Comparison of ENCODE assay signal across 11 cellular contexts in the genomic region with DNA sequence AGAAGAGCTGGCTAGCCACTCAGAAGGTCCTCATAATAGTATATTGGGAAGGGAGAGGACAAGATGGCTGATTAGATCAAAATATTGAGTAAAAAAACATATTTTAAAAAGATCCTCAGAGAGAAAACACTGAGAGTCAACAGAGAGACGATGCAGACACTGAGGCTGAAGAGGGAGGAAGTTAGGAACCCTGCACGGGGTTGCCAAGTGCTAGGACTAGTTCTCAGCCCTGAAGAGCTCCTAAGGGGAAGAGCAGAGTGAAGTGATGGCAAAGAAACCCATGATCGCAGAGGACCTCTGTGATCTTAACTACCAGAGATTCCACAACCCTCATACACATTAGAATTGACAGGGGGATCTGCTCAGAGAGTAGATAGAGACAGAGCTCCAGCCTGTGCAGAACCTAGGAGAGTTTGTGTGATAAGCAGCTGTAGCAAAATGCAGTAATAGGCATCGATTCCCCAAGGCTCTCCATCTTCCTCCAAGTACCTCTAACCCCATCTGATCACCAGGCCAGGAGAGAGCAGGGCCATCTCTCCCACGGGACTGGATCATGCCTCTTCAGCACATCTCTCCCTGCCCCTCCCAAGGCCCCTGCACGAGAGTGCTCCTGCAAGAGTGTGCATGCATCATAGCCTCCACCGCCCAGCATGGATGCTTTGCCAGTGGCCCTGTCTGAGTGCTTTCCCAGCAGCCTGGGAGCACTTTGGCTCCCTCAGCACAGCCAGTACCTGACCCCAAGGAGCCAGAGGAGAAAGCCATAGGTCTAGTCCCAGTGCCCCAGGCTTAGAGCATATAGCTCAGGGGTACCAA. TPM values are rescaled to one million over a fixed set of nuclear protein-coding genes. Genes with fewer than 3 reads are reported as not detected.
DNase-seq lines count a peak whose midpoint lies in the region; ATAC-seq and TF ChIP-seq lines count a peak whose summit lies in the region.
"Had no signal": no experiment of that assay in that cellular context is flagged by ENCODE, and none has a peak within 500 bp of the region (broad histone marks: within the 10 kb centered on the region; RNA-seq: fewer than 3 reads in every experiment).

No MANE protein-coding gene starts in this region.

- H3K4me1 ChIP-seq in vagina (no peaks in the 10 kb centered on the region), adrenal gland (replicated peaks in 1 of 2) (no peaks in the 10 kb centered on the region)
- H3K4me1 ChIP-seq: tibial nerve had no signal

- TF ChIP-seq POLR2A in vagina (IDR thresholded peaks at IDR 0.05) (no peak), adrenal gland (IDR thresholded peaks at IDR 0.05) (no peak)

- no peak for DNase-seq in T-helper 2 cell treated with Interferon-gamma antibody and Interleukin-4, amounts not matched to agents 5 μg/mL and 100 μg/mL, for 36 hours (ENCODE audit: low spot score)
- DNase-seq in T-helper 2 cell (no peak), vagina (ENCODE audit: extremely low spot score in 2 of 2) (no peak), adrenal gland (no peak), middle frontal gyrus (ENCODE audit: extremely low spot score, low spot score) (no peak)
- peak in 1 of 10 donors; percentile 3 for DNase-seq in naive thymus-derived CD8-positive, alpha-beta T cell
- DNase-seq: 8988T, NCI-H2171 had no signal

- H3K4me3 ChIP-seq in vagina (no peak overlapping the region), adrenal gland (no peak overlapping the region)
- H3K4me3 ChIP-seq: tibial nerve had no signal

- no peaks in the 10 kb centered on the region for H3K9me3 ChIP-seq in vagina
- no peaks in the 10 kb centered on the region for H3K9me3 ChIP-seq in adrenal gland (replicated peaks in 1 of 3)

- intact Hi-C loops in vagina (cut with DNase I): no loop called here
- intact Hi-C loops in adrenal gland (cut with DNase I): no loop called here

- TF ChIP-seq CTCF in vagina (IDR thresholded peaks at IDR 0.05): no peak
- TF ChIP-seq CTCF in adrenal gland (IDR thresholded peaks at IDR 0.05): no peak

- peak; percentile 37 for ATAC-seq in GM21717 (IDR thresholded peaks at IDR 0.05; ENCODE audit: unreplicated experiment)
- ATAC-seq in HG03460 (IDR thresholded peaks at IDR 0.05; ENCODE audit: unreplicated experiment): peak; percentile 23
- peak; percentile 28 to 39 for ATAC-seq in naive thymus-derived CD8-positive, alpha-beta T cell

- H3K27ac Mint-ChIP-seq in T-helper 2 cell treated with Interferon-gamma antibody and Interleukin-4, amounts not matched to agents 5 μg/mL and 100 μg/mL, for 36 hours: no peak overlapping the region
- peak overlapping the region; percentile 27 to 92 (median 76) for H3K27ac Mint-ChIP-seq in naive thymus-derived CD8-positive, alpha-beta T cell

- peaks cover 5% of the 10 kb centered on the region for H3K27me3 Mint-ChIP-seq in T-helper 2 cell treated with Interferon-gamma antibody and Interleukin-4, amounts not matched to agents 5 μg/mL and 100 μg/mL, for 36 hours (ENCODE audit: low read depth)
- H3K27me3 Mint-ChIP-seq in naive thymus-derived CD8-positive, alpha-beta T cell: no peaks in the 10 kb centered on the region

- POLR2A ChIA-PET in naive thymus-derived CD8-positive, alpha-beta T cell (lab: Charles Lee): interaction anchor here (2.2 kb wide), 1 partner anchor 41 kb away, joined by 7 read pairs; a partner anchor contains a TSS

- H3K36me3 ChIP-seq in vagina (no peaks in the 10 kb centered on the region), adrenal gland (replicated peaks in 1 of 2) (no peaks in the 10 kb centered on the region)
- H3K36me3 ChIP-seq: tibial nerve had no signal

- H3K27me3 ChIP-seq in vagina (no peaks in the 10 kb centered on the region), adrenal gland (no peaks in the 10 kb centered on the region)
- H3K27me3 ChIP-seq: tibial nerve had no signal

- H3K36me3 Mint-ChIP-seq in T-helper 2 cell treated with Interferon-gamma antibody and Interleukin-4, amounts not matched to agents 5 μg/mL and 100 μg/mL, for 36 hours (ENCODE audit: low read depth): no peaks in the 10 kb centered on the region
- no peaks in the 10 kb centered on the region for H3K36me3 Mint-ChIP-seq in naive thymus-derived CD8-positive, alpha-beta T cell

- H3K27ac ChIP-seq in vagina: no peak overlapping the region
- no peak overlapping the region for H3K27ac ChIP-seq in adrenal gland
- H3K27ac ChIP-seq: tibial nerve had no signal

- 77 to 86% (median 82%) methylated on average over 5 to 7 of the region's 7 CpGs for WGBS in adrenal gland, 4 donors

- no peaks in the 10 kb centered on the region for H3K9me3 Mint-ChIP-seq in T-helper 2 cell treated with Interferon-gamma antibody and Interleukin-4, amounts not matched to agents 5 μg/mL and 100 μg/mL, for 36 hours
- no peaks in the 10 kb centered on the region for H3K9me3 Mint-ChIP-seq in naive thymus-derived CD8-positive, alpha-beta T cell

- peak overlapping the region; percentile 39 for H3K4me3 Mint-ChIP-seq in T-helper 2 cell treated with Interferon-gamma antibody and Interleukin-4, amounts not matched to agents 5 μg/mL and 100 μg/mL, for 36 hours
- H3K4me3 Mint-ChIP-seq in naive thymus-derived CD8-positive, alpha-beta T cell: peak overlapping the region; percentile 44 to 86 (median 68)

- H3K4me1 Mint-ChIP-seq in T-helper 2 cell treated with Interferon-gamma antibody and Interleukin-4, amounts not matched to agents 5 μg/mL and 100 μg/mL, for 36 hours (ENCODE audit: low read depth): peaks cover 15% of the 10 kb centered on the region
- peaks cover 17 to 34% (median 28%) of the 10 kb centered on the region in 4 donors for H3K4me1 Mint-ChIP-seq in naive thymus-derived CD8-positive, alpha-beta T cell

RNA-seq across cellular contexts. Expression of a gene that starts 41.2 kb away (rescaled TPM):
- 10 to 100 TPM; 70.3 to 73.6 TPM for total RNA-seq in naive thymus-derived CD8-positive, alpha-beta T cell
- 10 to 100 TPM; 65.8 to 78.6 (median 71.2) TPM for polyA plus RNA-seq in naive thymus-derived CD8-positive, alpha-beta T cell
- total RNA-seq in vagina: 15.7 TPM
- total RNA-seq in adrenal gland: 10 to 100 TPM; 12.0 to 49.5 (median 31.7) TPM
- 10 to 100 TPM; 13.8 to 44.7 (median 16.5) TPM for polyA plus RNA-seq in adrenal gland

RNA-seq across cellular contexts. Expression of a gene that starts 50.9 kb away (rescaled TPM):
- total RNA-seq in naive thymus-derived CD8-positive, alpha-beta T cell: not detected
- not detected for polyA plus RNA-seq in naive thymus-derived CD8-positive, alpha-beta T cell
- total RNA-seq in vagina (not detected), adrenal gland (not detected)
- polyA plus RNA-seq in adrenal gland: not detected
- total RNA-seq: tibial nerve had no signal
